Comparison of ENCODE assay signal across 8 cellular contexts in genomic region chr3:4978259-4978965, GRCh38. TPM values are rescaled to one million over a fixed set of nuclear protein-coding genes. Genes with fewer than 3 reads are reported as not detected.
DNase-seq lines count a peak whose midpoint lies in the region; ATAC-seq and TF ChIP-seq lines count a peak whose summit lies in the region.

No MANE protein-coding gene starts in this region.

- H3K4me1 ChIP-seq in Peyer's patch (peaks cover 0 to 28% (median 2%) of the 10 kb centered on the region in 4 donors), stomach (peaks cover 36 to 53% (median 46%) of the 10 kb centered on the region in 4 donors)

- peak overlapping the region; percentile 97 for H3K27ac Mint-ChIP-seq in nephron progenitor cell

- H3K27me3 Mint-ChIP-seq in nephron progenitor cell (ENCODE audit: low read depth, poor library complexity): peaks cover 13% of the 10 kb centered on the region

- 0 to 1% (median 0%) methylated on average over 17 to 70 of the region's 70 CpGs for WGBS in stomach, 5 donors

- intact Hi-C loops in stomach (cut with DNase I; ENCODE audit: low total_unique reads): no loop called here

- peak; percentile 94 for TF ChIP-seq EP300 in stomach (IDR thresholded peaks at IDR 0.05)

- H3K27me3 ChIP-seq in Peyer's patch (no peaks in the 10 kb centered on the region), stomach (no peaks in the 10 kb centered on the region)

- H3K9me3 Mint-ChIP-seq in nephron progenitor cell: no peaks in the 10 kb centered on the region

- peak overlapping the region; percentile 96 for H3K4me3 Mint-ChIP-seq in nephron progenitor cell

- peak; percentile 41 for ATAC-seq in GM21390 (IDR thresholded peaks at IDR 0.05; ENCODE audit: unreplicated experiment)

- peak overlapping the region; percentile 95 to 100 (median 99) for H3K27ac ChIP-seq in Peyer's patch
- H3K27ac ChIP-seq in stomach: peak overlapping the region; percentile 97 to 100 (median 98)

- peaks cover 15% of the 10 kb centered on the region for H3K36me3 Mint-ChIP-seq in nephron progenitor cell (ENCODE audit: low read depth)

- H3K4me3 ChIP-seq in Peyer's patch (peak overlapping the region; percentile 75 to 97 (median 90)), fibroblast of the aortic adventitia (ENCODE audit: low read depth, low read length) (peak overlapping the region; percentile 99), stomach (peak overlapping the region; percentile 66 to 97 (median 78))

- TF ChIP-seq CTCF in Peyer's patch (IDR thresholded peaks at IDR 0.05) (peak in 1 of 6 experiments; percentile 12), fibroblast of the aortic adventitia (IDR thresholded peaks at IDR 0.05; ENCODE audit: insufficient read depth, low read length) (no peak), nephron progenitor cell (IDR thresholded peaks at IDR 0.05) (no peak), stomach (IDR thresholded peaks at IDR 0.05) (no peak)

- DNase-seq in DMS114 treated with DMSO at 0.1 percent for 48 hours (lab: John Stamatoyannopoulos, UW; ENCODE audit: unreplicated experiment) (peak; percentile 52), HUDEP-2 (lab: John Stamatoyannopoulos, UW; ENCODE audit: unreplicated experiment in 76 of 76) (peak in 75 of 76 experiments; percentile 29 to 94 (median 84)), Peyer's patch (peak; percentile 86 to 97 (median 96)), fibroblast of the aortic adventitia (ENCODE audit: low read depth) (peak; percentile 97), nephron progenitor cell (peak; percentile 90), stomach (peak; percentile 95)
- DNase-seq in activated effector memory CD4-positive, alpha-beta T cell treated with anti-CD3 and anti-CD28 coated beads, Interleukin-2, amount 50 U/mL, for 16 hours: peak; percentile 93

- TF ChIP-seq POLR2A in Peyer's patch (IDR thresholded peaks at IDR 0.05) (peak; percentile 60 to 71), stomach (IDR thresholded peaks at IDR 0.05) (peak in 1 of 4 donors; percentile 66)

- peaks cover 62% of the 10 kb centered on the region for H3K4me1 Mint-ChIP-seq in nephron progenitor cell

- H3K9me3 ChIP-seq in Peyer's patch (no peaks in the 10 kb centered on the region), stomach (no peaks in the 10 kb centered on the region)

- H3K36me3 ChIP-seq in Peyer's patch: peaks cover 0 to 8% (median 0%) of the 10 kb centered on the region in 3 donors
- peaks cover 6 to 11% (median 8%) of the 10 kb centered on the region in 4 donors for H3K36me3 ChIP-seq in stomach

RNA-seq across cellular contexts. Expression of gene BHLHE40, which starts 0.8 kb away (rescaled TPM):
- 10 to 100 TPM; 20.3 to 78.4 (median 44.3) TPM for total RNA-seq in Peyer's patch
- total RNA-seq in fibroblast of the aortic adventitia (ENCODE audit: low replicate concordance): 22.9 and 36.1 TPM in 2 replicates
- total RNA-seq in stomach: 10 to 100 TPM in 4 of 5 donors, 1 to 10 TPM in 1; 7.6 to 34.7 (median 26.6) TPM
- 10 to 100 TPM; 17.7 to 39.7 (median 24.1) TPM for polyA plus RNA-seq in stomach

Comparison
In these comparisons a context has a peak if more than half of its experiments do, and no peak if none do; other contexts are left out.
1. Peak in every context shown above with its lines: DNase-seq, ATAC-seq, H3K4me3 ChIP-seq and H3K27ac ChIP-seq.